In the genomic region with DNA sequence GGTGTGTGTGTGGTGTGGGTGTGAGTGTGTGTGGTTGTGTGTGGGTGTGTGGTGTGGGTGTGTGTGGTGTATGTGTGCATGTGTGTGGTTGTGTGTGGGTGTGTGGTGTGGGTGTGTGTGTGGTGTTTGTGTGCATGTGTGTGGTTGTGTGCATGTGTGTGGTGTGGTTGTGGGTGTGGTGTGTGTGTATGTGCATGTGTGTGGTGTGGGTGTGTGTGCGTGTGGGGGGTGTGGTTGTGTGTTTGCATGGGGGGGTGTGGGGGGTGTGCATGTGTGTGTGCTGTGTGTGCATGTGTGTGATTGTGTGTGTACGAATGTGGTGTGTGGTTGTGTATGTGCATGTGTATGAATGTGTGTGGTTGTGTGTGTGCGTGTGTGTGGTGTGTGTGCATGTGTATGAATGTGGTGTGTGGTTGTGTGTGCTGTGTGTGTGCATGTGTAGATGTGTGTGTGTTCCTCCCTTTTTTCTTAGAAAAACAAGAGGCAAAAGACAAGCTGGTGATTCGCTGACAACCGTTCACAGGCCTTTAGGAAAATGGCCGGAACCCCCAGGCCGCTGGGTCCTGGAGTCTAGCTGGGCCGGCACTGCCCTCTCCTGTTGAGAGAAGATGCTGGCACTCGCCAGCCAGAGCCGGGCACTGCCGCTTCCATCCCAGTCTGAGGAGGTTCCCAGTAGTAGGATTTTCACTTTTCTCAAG, we compare ENCODE assay signal across 8 cellular contexts. TPM values are rescaled to one million over a fixed set of nuclear protein-coding genes. Genes with fewer than 3 reads are reported as not detected.
DNase-seq lines count a peak whose midpoint lies in the region; ATAC-seq and TF ChIP-seq lines count a peak whose summit lies in the region.

No MANE protein-coding gene starts in this region.

- peak; percentile 56 for DNase-seq in ELF-1 (ENCODE audit: low read depth, low spot score)
- DNase-seq in RPMI7951 (ENCODE audit: low read depth), result peak; percentile 60
- DNase-seq in fibroblast of the aortic adventitia (ENCODE audit: low read depth), result peak; percentile 80
- peak; percentile 92 for DNase-seq in osteocyte (ENCODE audit: extremely low spot score, unreplicated experiment)
- DNase-seq in GM13976 (ENCODE audit: low spot score), result no peak
- no peak for DNase-seq in HCEC 1CT
- DNase-seq in activated CD8-positive, alpha-beta memory T cell treated with anti-CD3 and anti-CD28 coated beads for 24 hours, result no peak

- H3K4me3 Mint-ChIP-seq in osteocyte (ENCODE audit: unreplicated experiment), result no peak overlapping the region

- H3K4me1 Mint-ChIP-seq in osteocyte (ENCODE audit: unreplicated experiment), result no peaks in the 10 kb centered on the region

- no peak overlapping the region for H3K4me3 ChIP-seq in fibroblast of the aortic adventitia (ENCODE audit: low read depth, low read length)

- no peaks in the 10 kb centered on the region for H3K27me3 Mint-ChIP-seq in osteocyte (ENCODE audit: unreplicated experiment)

- no peak overlapping the region for H3K27ac Mint-ChIP-seq in osteocyte (ENCODE audit: unreplicated experiment)

- in situ Hi-C loops in GM13976 (cut with MboI; ENCODE audit: low sequenced_read_pairs, unreplicated experiment), result no loop called here

- no peaks in the 10 kb centered on the region for H3K36me3 Mint-ChIP-seq in osteocyte (ENCODE audit: unreplicated experiment)

- ATAC-seq in HG03139 (IDR thresholded peaks at IDR 0.05; ENCODE audit: unreplicated experiment), result no peak

- TF ChIP-seq CTCF in fibroblast of the aortic adventitia (IDR thresholded peaks at IDR 0.05; ENCODE audit: insufficient read depth, low read length), result peak; percentile 87
- peak; percentile 92 for TF ChIP-seq CTCF in osteocyte (IDR thresholded peaks at IDR 0.05)
- no peak for TF ChIP-seq CTCF in GM13976 (IDR thresholded peaks at IDR 0.05; ENCODE audit: borderline replicate concordance, control extremely low read depth, extremely low read depth, insufficient read depth, missing control alignments)

- no peaks in the 10 kb centered on the region for H3K9me3 Mint-ChIP-seq in osteocyte (ENCODE audit: unreplicated experiment)

RNA-seq across cellular contexts. Expression of gene ARHGEF16, which starts 44.6 kb away (rescaled TPM):
- not detected in 2 replicates for total RNA-seq in RPMI7951 (2014; rRNA removed; shearing (Covaris generic))
- 0.18 TPM in 1 of 2 replicates, not detected in the other for total RNA-seq in fibroblast of the aortic adventitia (ENCODE audit: low replicate concordance)
- 3.2 and 4.3 TPM in 2 replicates for total RNA-seq in osteocyte

Comparison
In these comparisons a context has a peak if more than half of its experiments do, and no peak if none do; other contexts are left out.
1. DNase-seq: peak in ELF-1 (single experiment), RPMI7951 (single experiment), fibroblast of the aortic adventitia (single experiment) and osteocyte (single experiment); none in GM13976 (single experiment), HCEC 1CT (single experiment) and activated CD8-positive, alpha-beta memory T cell treated with anti-CD3 and anti-CD28 coated beads for 24 hours (single experiment).